Comparison of ENCODE assay signal across 1 cellular context in the genomic region with DNA sequence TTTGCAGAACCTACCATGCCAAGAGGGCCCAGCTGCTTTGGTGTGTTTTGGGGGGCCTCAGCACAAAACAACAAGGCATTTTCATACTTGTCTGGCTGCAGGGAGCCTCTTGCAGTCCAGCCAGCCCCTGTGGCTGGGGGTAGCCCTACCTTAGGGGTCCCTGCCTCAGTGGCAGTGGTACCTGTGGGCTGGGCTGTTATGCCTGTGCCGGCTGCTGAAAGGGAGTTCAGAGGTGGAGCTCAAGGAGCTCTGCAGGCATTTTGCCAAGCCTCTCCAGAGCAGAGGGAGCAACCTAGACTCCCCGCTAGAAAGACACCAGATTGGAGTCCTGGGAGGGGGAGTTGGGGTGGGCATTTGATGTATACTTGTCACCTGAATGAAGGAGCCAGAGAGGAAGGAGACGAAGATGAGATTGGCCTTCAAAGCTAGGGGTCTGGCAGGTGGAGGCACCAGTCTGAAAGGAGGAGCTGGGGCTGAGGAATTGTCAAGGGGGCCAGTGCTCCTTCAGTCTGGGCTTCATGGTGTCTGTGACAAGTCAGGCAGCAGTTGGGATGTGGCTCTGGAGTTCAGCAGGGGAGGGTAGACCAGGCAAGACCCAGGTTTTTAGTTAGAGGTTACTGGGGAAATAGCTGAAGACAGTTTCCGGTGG.
TF ChIP-seq lines count a peak whose summit lies in the region.

No MANE protein-coding gene starts in this region.

TF ChIP-seq in GM12878, 131 proteins besides CTCF, POLR2A, EP300 and RAD21:
- TF ChIP-seq ZZZ3 (IDR thresholded peaks at IDR 0.05; ENCODE audit: control insufficient read depth, insufficient read length, low read depth): no peak
- no peak for TF ChIP-seq YBX1 (IDR thresholded peaks at IDR 0.05)
- TF ChIP-seq RCOR1 (conservative IDR thresholded peaks at IDR 0.05; ENCODE audit: low read depth, low read length): no peak
- no peak for TF ChIP-seq EED (IDR thresholded peaks at IDR 0.05; ENCODE audit: low read depth)
- TF ChIP-seq CBX3 (IDR thresholded peaks at IDR 0.05; ENCODE audit: borderline replicate concordance, low read depth): no peak
- no peak for TF ChIP-seq ASH2L (IDR thresholded peaks at IDR 0.05; ENCODE audit: borderline replicate concordance, low read depth)
- no peak for TF ChIP-seq CBX5 (IDR thresholded peaks at IDR 0.05; ENCODE audit: low read depth)
- TF ChIP-seq RELA (IDR thresholded peaks at IDR 0.05; ENCODE audit: borderline replicate concordance, partially characterized antibody): no peak
- TF ChIP-seq HDAC2 (IDR thresholded peaks at IDR 0.05): no peak
- TF ChIP-seq SIX5 (IDR thresholded peaks at IDR 0.05; ENCODE audit: low read depth, low read length, severe bottlenecking): no peak
- TF ChIP-seq RFX5 (IDR thresholded peaks at IDR 0.05; ENCODE audit: low read depth, low read length): no peak
- no peak for TF ChIP-seq CREB1 (IDR thresholded peaks at IDR 0.05; ENCODE audit: low read depth)
TF ChIP-seq in GM12878: peak in this region for 0.
